Comparison of ENCODE assay signal across 15 cellular contexts in genomic region chr11:19743622-19744021, GRCh38.
"Had no signal": no experiment of that assay in that cellular context is flagged by ENCODE, and none has a peak within 500 bp of the region (broad histone marks: within the 10 kb centered on the region; RNA-seq: fewer than 3 reads in every experiment).

No MANE protein-coding gene starts in this region.

- H3K4me1 ChIP-seq: foreskin keratinocyte, parathyroid adenoma, prostate gland, vagina had no signal

- H3K27ac ChIP-seq: foreskin keratinocyte, lower lobe of right lung, parathyroid adenoma, prostate gland, upper lobe of left lung, vagina had no signal

- H3K9me3 ChIP-seq: lower lobe of right lung, prostate gland, thyroid gland, upper lobe of left lung, vagina had no signal

- H3K4me3 ChIP-seq: lower lobe of right lung, prostate gland, thyroid gland, upper lobe of left lung, vagina had no signal

- DNase-seq: effector memory CD8-positive, alpha-beta T cell; foreskin keratinocyte; head of caudate nucleus; hypothalamus; lower lobe of right lung; nephron progenitor cell; small intestine; stimulated activated CD4-positive, alpha-beta T cell treated with anti-CD3 and anti-CD28 coated beads, Interleukin-2, amount 100 ng/mL, for 48 hours; stimulated activated naive CD4-positive, alpha-beta T cell treated with Interleukin-2 at 50 U/mL for 16 hours; thyroid gland; upper lobe of left lung had no signal

- H3K36me3 ChIP-seq: lower lobe of right lung, prostate gland, thyroid gland, upper lobe of left lung, vagina had no signal

- H3K27me3 ChIP-seq: thyroid gland, upper lobe of left lung, vagina had no signal

- ATAC-seq: effector memory CD8-positive, alpha-beta T cell; foreskin keratinocyte; left lobe of liver had no signal
